Comparison of ENCODE assay signal across 16 cellular contexts in genomic region chr6:88842320-88842719, GRCh38.
"Had no signal": no experiment of that assay in that cellular context is flagged by ENCODE, and none has a peak within 500 bp of the region (broad histone marks: within the 10 kb centered on the region; RNA-seq: fewer than 3 reads in every experiment).

No MANE protein-coding gene starts in this region.

- H3K4me3 Mint-ChIP-seq: immature natural killer cell; naive B cell; stimulated activated memory B cell treated with anti-CD40 and anti-IgM and Interleukin-4, amounts not matched to agents 10 μg/mL and 1 μg/mL and 100 μg/mL, for 72 hours had no signal

- H3K4me3 ChIP-seq: cardiac muscle cell, colonic mucosa, lower lobe of right lung, transverse colon had no signal

- H3K4me1 ChIP-seq: colonic mucosa, foreskin keratinocyte, lower lobe of right lung had no signal

- H3K36me3 ChIP-seq: cardiac muscle cell, colonic mucosa, lower lobe of right lung had no signal

- H3K27ac ChIP-seq: cardiac muscle cell, colonic mucosa, foreskin keratinocyte, lower lobe of right lung, parathyroid adenoma had no signal

- H3K9me3 ChIP-seq: colonic mucosa, lower lobe of right lung, transverse colon had no signal

- H3K4me1 Mint-ChIP-seq: immature natural killer cell had no signal

- DNase-seq: activated CD4-positive, alpha-beta T cell treated with anti-CD3 and anti-CD28 coated beads, Interleukin-2, amount 50 U/mL, for 48 hours; activated CD4-positive, CD25-positive, alpha-beta regulatory T cell treated with anti-CD3 and anti-CD28 coated beads, Interleukin-2, amount 50 U/mL, for 72 hours; activated effector memory CD4-positive, alpha-beta T cell treated with Interleukin-2 at 50 U/mL for 16 hours; activated naive CD4-positive, alpha-beta T cell treated with anti-CD3 and anti-CD28 coated beads, Interleukin-2, amount 50 U/mL, for 16 hours; colonic mucosa; effector CD8-positive, alpha-beta T cell; immature natural killer cell; lower lobe of right lung; naive B cell; stimulated activated CD4-positive, alpha-beta T cell treated with anti-CD3 and anti-CD28 coated beads, Interleukin-12 subunit alpha, Interleukin-12 subunit beta, amount 100 ng/mL, for 4 hours; stimulated activated CD4-positive, alpha-beta T cell treated with anti-CD3 and anti-CD28 coated beads, Interleukin-2, amount 100 ng/mL, for 24 hours; transverse colon had no signal

- H2AFZ ChIP-seq: parathyroid adenoma had no signal

- H3K79me2 ChIP-seq: parathyroid adenoma had no signal

- H3K9ac ChIP-seq: parathyroid adenoma had no signal

- ATAC-seq: foreskin keratinocyte; lower lobe of right lung; stimulated activated memory B cell treated with anti-CD40 and anti-IgM and Interleukin-4, amounts not matched to agents 10 μg/mL and 1 μg/mL and 100 μg/mL, for 72 hours had no signal

- H3K27me3 Mint-ChIP-seq: naive B cell; stimulated activated memory B cell treated with anti-CD40 and anti-IgM and Interleukin-4, amounts not matched to agents 10 μg/mL and 1 μg/mL and 100 μg/mL, for 72 hours had no signal

- H3K27ac Mint-ChIP-seq: stimulated activated memory B cell treated with anti-CD40 and anti-IgM and Interleukin-4, amounts not matched to agents 10 μg/mL and 1 μg/mL and 100 μg/mL, for 72 hours had no signal

- H3K27me3 ChIP-seq: cardiac muscle cell, colonic mucosa, foreskin keratinocyte, transverse colon had no signal

- H3K9me3 Mint-ChIP-seq: immature natural killer cell had no signal
